ENCODE assay signal across 8 cellular contexts in genomic region chr11:33893711-33894401, GRCh38. TPM values are rescaled to one million over a fixed set of nuclear protein-coding genes. Genes with fewer than 3 reads are reported as not detected.
A peak's percentile ranks its signal among the peaks of the same experiment; 100 is the strongest.
DNase-seq lines count a peak whose midpoint lies in the region; ATAC-seq and TF ChIP-seq lines count a peak whose summit lies in the region.

No MANE protein-coding gene starts in this region.

- CTCF ChIA-PET in MCF 10A (lab: Yijun Ruan, JAX): no interaction called here

- no peaks in the 10 kb centered on the region for H3K36me3 Mint-ChIP-seq in MCF 10A (ENCODE audit: insufficient read depth, unreplicated experiment)

- peak; percentile 19 for DNase-seq in T follicular helper cell (ENCODE audit: low read depth)
- peak; percentile 58 for DNase-seq in activated naive CD8-positive, alpha-beta T cell treated with anti-CD3 and anti-CD28 coated beads, Interleukin-2, amount 50 U/mL, for 16 hours (ENCODE audit: low read depth, low spot score)
- DNase-seq in stimulated activated CD4-positive, alpha-beta T cell treated with anti-CD3 and anti-CD28 coated beads, Interleukin-12 subunit alpha, Interleukin-12 subunit beta, amount 100 ng/mL, for 48 hours (ENCODE audit: low read depth in 2 of 3, low spot score in 1 of 3): peak; percentile 62 to 81 (median 72)
- DNase-seq in NCI-H1694 treated with DMSO at 0.1 percent for 48 hours (lab: John Stamatoyannopoulos, UW): no peak
- no peak for DNase-seq in NCI-H146 (lab: John Stamatoyannopoulos, UW)
- DNase-seq in MCF 10A (ENCODE audit: unreplicated experiment): no peak

- no peak overlapping the region for H3K27ac Mint-ChIP-seq in MCF 10A (ENCODE audit: low read depth, unreplicated experiment)

- H3K27me3 Mint-ChIP-seq in MCF 10A (ENCODE audit: insufficient read depth, unreplicated experiment): no peaks in the 10 kb centered on the region

- ATAC-seq in HG02973 (IDR thresholded peaks at IDR 0.05; ENCODE audit: unreplicated experiment): peak; percentile 77

- intact Hi-C loops in MCF 10A (cut with micrococcal nuclease): no loop called here

- no TSS peak for BruUV-seq in MCF 10A (replicated peaks; lab: Mats Ljungman, UMichigan)

- peak; percentile 81 for TF ChIP-seq POLR2A in GM18526 (IDR thresholded peaks at IDR 0.05; ENCODE audit: extremely low read depth, insufficient read length)

- no peak overlapping the region for H3K4me3 Mint-ChIP-seq in MCF 10A (ENCODE audit: unreplicated experiment)

- TF ChIP-seq CTCF in MCF 10A (IDR thresholded peaks at IDR 0.05; ENCODE audit: unreplicated experiment): no peak

- no peaks in the 10 kb centered on the region for H3K9me3 Mint-ChIP-seq in MCF 10A (ENCODE audit: unreplicated experiment)

- peaks cover 10% of the 10 kb centered on the region for H3K4me1 Mint-ChIP-seq in MCF 10A (ENCODE audit: insufficient read depth, unreplicated experiment)

- POLR2A ChIA-PET in MCF 10A (lab: Yijun Ruan, JAX): no interaction called here

RNA-seq across cellular contexts. Expression of gene LMO2, which starts 2.0 kb away (rescaled TPM):
- total RNA-seq in MCF 10A (2022): 0.66 and 0.89 TPM in 2 replicates

Comparison
In these comparisons a context has a peak if more than half of its experiments do, and no peak if none do; other contexts are left out.
1. DNase-seq: peak in T follicular helper cell (single experiment), activated naive CD8-positive, alpha-beta T cell treated with anti-CD3 and anti-CD28 coated beads, Interleukin-2, amount 50 U/mL, for 16 hours (single experiment) and stimulated activated CD4-positive, alpha-beta T cell treated with anti-CD3 and anti-CD28 coated beads, Interleukin-12 subunit alpha, Interleukin-12 subunit beta, amount 100 ng/mL, for 48 hours (3 of 3); none in NCI-H1694 treated with DMSO at 0.1 percent for 48 hours (single experiment), NCI-H146 (single experiment) and MCF 10A (single experiment).